ENCODE assay signal across 20 cellular contexts in genomic region chr2:124328397-124328796, GRCh38.
DNase-seq lines count a peak whose midpoint lies in the region; ATAC-seq, FAIRE-seq and TF ChIP-seq lines count a peak whose summit lies in the region.
"Had no signal": no experiment of that assay in that cellular context is flagged by ENCODE, and none has a peak within 500 bp of the region (broad histone marks: within the 10 kb centered on the region; RNA-seq: fewer than 3 reads in every experiment).

No MANE protein-coding gene starts in this region.

- H3F3A ChIP-seq in GM23338 (replicated peaks; ENCODE audit: low read depth), result no peaks in the 10 kb centered on the region

- no peak overlapping the region for H2BK15ac ChIP-seq in H1 (ENCODE audit: low read length)

- H4K91ac ChIP-seq in H1 (replicated peaks; ENCODE audit: insufficient read length, low read length), result no peak overlapping the region

- WGBS in HUES64, result 3% methylated on average over 3 of the region's 3 CpGs
- 4% methylated on average over 3 of the region's 3 CpGs; no CpG with 5 or more reads in 1 of the 2 experiments for WGBS in H1 (ENCODE audit: extremely low coverage in 1 of 2, insufficient coverage in 1 of 2, insufficient read length in 1 of 2, insufficient replicate concordance in 2 of 2, low coverage in 1 of 2, low lambda C conversion rate in 2 of 2, missing lambda C conversion rate in 1 of 2), 2 experiments

- H3K4me1 ChIP-seq in GM23338 (ENCODE audit: insufficient read depth) (peaks cover 25% of the 10 kb centered on the region), HUES64 (ENCODE audit: insufficient read depth, low read length) (peaks cover 44% of the 10 kb centered on the region), H1 (replicated peaks in 1 of 4; ENCODE audit: control insufficient read depth in 3 of 4, insufficient read depth in 4 of 4, low read length in 3 of 4) (peaks cover 0 to 6% (median 5%) of the 10 kb centered on the region in 4 experiments; a peak in 4 of 7 replicates), iPS-18a (ENCODE audit: control insufficient read depth, low read depth, low read length) (peaks cover 43% of the 10 kb centered on the region)
- H3K4me1 ChIP-seq: A549, Caco-2 had no signal

- H3K36me3 Mint-ChIP-seq in GM23338 (ENCODE audit: low read depth), result peaks cover 4% of the 10 kb centered on the region; the same call in 2 of the 3 replicates

- 0 out of 3 replicates have a peak, but pooled peaks cover 3% of the 10 kb centered on the region for H3K9me3 Mint-ChIP-seq in GM23338
- H3K9me3 Mint-ChIP-seq in stimulated activated naive CD8-positive, alpha-beta T cell treated with anti-CD3 and anti-CD28 coated beads, Interleukin-15, amount 100 ng/mL, for 72 hours, result peaks cover 0 to 11% of the 10 kb centered on the region in 2 donors

- peaks cover 3% of the 10 kb centered on the region for H3K27me3 Mint-ChIP-seq in GM23338 (ENCODE audit: insufficient read depth, low read depth, poor library complexity)
- H3K27me3 Mint-ChIP-seq in stimulated activated naive CD8-positive, alpha-beta T cell treated with anti-CD3 and anti-CD28 coated beads, Interleukin-15, amount 100 ng/mL, for 72 hours, result no peaks in the 10 kb centered on the region
- H3K27me3 Mint-ChIP-seq: CD4-positive, alpha-beta T cell had no signal

- FAIRE-seq in H1 (lab: Jason Lieb, UNC), result peak; percentile 42
- FAIRE-seq: A549, D721Med, G401.6, GM12892, GM18507 had no signal

- H3K9ac ChIP-seq in HUES64 (ENCODE audit: low read depth, low read length), result 0 out of 2 replicates have a peak overlapping the region, but pooled peaks have one; percentile 39
- no peak overlapping the region for H3K9ac ChIP-seq in H1 (replicated peaks in 1 of 4; ENCODE audit: extremely low read depth in 1 of 4, low read depth in 3 of 4, low read length in 3 of 4)
- no peak overlapping the region for H3K9ac ChIP-seq in iPS-18a (ENCODE audit: low read length)

- H3K23me2 ChIP-seq in H1 (ENCODE audit: low read depth, low read length), result peaks cover 2% of the 10 kb centered on the region; the same call in 1 of the 2 replicates

- no peak overlapping the region; the same call in 1 of the 2 replicates for H2BK20ac ChIP-seq in H1 (ENCODE audit: low read length)

- peak overlapping the region; percentile 28 for H3K4me3 Mint-ChIP-seq in GM23338
- no peak overlapping the region for H3K4me3 Mint-ChIP-seq in stimulated activated naive CD8-positive, alpha-beta T cell treated with anti-CD3 and anti-CD28 coated beads, Interleukin-15, amount 100 ng/mL, for 72 hours
- H3K4me3 Mint-ChIP-seq: CD4-positive, alpha-beta T cell had no signal

- ATAC-seq in GM23338 (peak; percentile 68), HG03108 (IDR thresholded peaks at IDR 0.05; ENCODE audit: unreplicated experiment) (no peak)
- no peak for ATAC-seq in stimulated activated naive CD8-positive, alpha-beta T cell treated with anti-CD3 and anti-CD28 coated beads, Interleukin-15, amount 100 ng/mL, for 72 hours
- ATAC-seq: A549 had no signal

- no peak overlapping the region for H3K4ac ChIP-seq in H1 (replicated peaks; ENCODE audit: insufficient read length, low read depth, low read length)

- DNase-seq in GM23338 (ENCODE audit: low spot score) (peak; percentile 45), H1 (ENCODE audit: low read depth in 1 of 2, low spot score in 2 of 2) (no peak), GM03348 (ENCODE audit: low spot score) (no peak), NAMALWA (ENCODE audit: low spot score) (no peak)
- DNase-seq in stimulated activated naive CD8-positive, alpha-beta T cell treated with anti-CD3 and anti-CD28 coated beads, Interleukin-15, amount 100 ng/mL, for 72 hours, result no peak
- DNase-seq: AML-193; Caco-2; CD4-positive, alpha-beta T cell; HCEC 1CT had no signal

- CTCF ChIA-PET in H1 (lab: Charles Lee; ENCODE audit: partially characterized antibody), result interaction anchor here (0.6 to 1.3 kb wide), 2 partner anchors 24 to 344 kb away, joined by 3 to 4 read pairs; no protein-coding TSS in a partner anchor

- no peak overlapping the region for H3K18ac ChIP-seq in H1 (ENCODE audit: extremely low read depth, low read length)

- H3K4me2 ChIP-seq in GM23338 (peak overlapping the region; percentile 60), H1 (ENCODE audit: insufficient read depth in 1 of 2, low read depth in 2 of 2, low read length in 2 of 2) (peak overlapping the region; percentile 36 to 61; a peak in 3 of 4 replicates)
- H3K4me2 ChIP-seq: A549 had no signal

- no peak overlapping the region for H2AK5ac ChIP-seq in H1 (ENCODE audit: low read depth, low read length)

- H3K14ac ChIP-seq in H1 (ENCODE audit: insufficient read length), result no peak overlapping the region

- no peaks in the 10 kb centered on the region for H3K79me1 ChIP-seq in H1 (ENCODE audit: low read depth, low read length)

- TF ChIP-seq EP300 in H1 (IDR thresholded peaks at IDR 0.05; ENCODE audit: borderline replicate concordance in 1 of 2, low read depth in 2 of 2, low read length in 2 of 2), result no peak

- no peak for TF ChIP-seq POLR2A in H1 (IDR thresholded peaks at IDR 0.05; ENCODE audit: control extremely low read depth in 1 of 2, low read depth in 2 of 2, low read length in 2 of 2)

- POLR2A ChIA-PET in H1 (lab: Charles Lee; ENCODE audit: partially characterized antibody), result no interaction called here

- H3K9me3 ChIP-seq in HUES64 (ENCODE audit: insufficient read depth, low read depth, low read length) (no peaks in the 10 kb centered on the region), H1 (ENCODE audit: insufficient read depth in 2 of 2, low read depth in 1 of 2, low read length in 1 of 2) (no peaks in the 10 kb centered on the region), iPS-18a (ENCODE audit: control insufficient read depth, low read depth, low read length) (no peaks in the 10 kb centered on the region)
- H3K9me3 ChIP-seq: A549 had no signal

- H3K4me1 Mint-ChIP-seq in GM23338, result peaks cover 36% of the 10 kb centered on the region
- H3K4me1 Mint-ChIP-seq in stimulated activated naive CD8-positive, alpha-beta T cell treated with anti-CD3 and anti-CD28 coated beads, Interleukin-15, amount 100 ng/mL, for 72 hours, result no peaks in the 10 kb centered on the region

- no peak overlapping the region for H2BK12ac ChIP-seq in H1 (ENCODE audit: low read depth, low read length)

- no peak for TF ChIP-seq RAD21 in H1 (IDR thresholded peaks at IDR 0.05 in 1 of 2, conservative IDR thresholded peaks at IDR 0.05 in 1 of 2; ENCODE audit: low read depth in 2 of 2, low read length in 2 of 2)

- TF ChIP-seq CTCF in GM23338 (conservative IDR thresholded peaks at IDR 0.05; ENCODE audit: low read depth in 2 of 2) (no peak), H1 (IDR thresholded peaks at IDR 0.05; ENCODE audit: control extremely low read depth in 1 of 3, insufficient read depth in 1 of 3, low read depth in 1 of 3, low read length in 3 of 3) (no peak)

- no peaks in the 10 kb centered on the region for H3K36me3 ChIP-seq in GM23338 (ENCODE audit: insufficient read depth)
- no peaks in the 10 kb centered on the region for H3K36me3 ChIP-seq in HUES64 (ENCODE audit: insufficient read depth, low read length)
- H3K36me3 ChIP-seq in H1 (ENCODE audit: control insufficient read depth in 2 of 4, insufficient read depth in 4 of 4, low read length in 3 of 4), result no peaks in the 10 kb centered on the region
- no peaks in the 10 kb centered on the region for H3K36me3 ChIP-seq in iPS-18a (ENCODE audit: control insufficient read depth, low read depth, low read length)

- peak overlapping the region; percentile 91; the same call in 1 of the 2 replicates for H2BK5ac ChIP-seq in H1 (ENCODE audit: low read depth, low read length)

- peak overlapping the region; percentile 87 for H3K27ac ChIP-seq in GM23338 (ENCODE audit: low read depth)
- H3K27ac ChIP-seq in HUES64 (ENCODE audit: low read depth, low read length), result peak overlapping the region; percentile 98
- no peak overlapping the region for H3K27ac ChIP-seq in H1 (ENCODE audit: low read depth, low read length)
- peak overlapping the region; percentile 79 for H3K27ac ChIP-seq in iPS-18a (ENCODE audit: low read length)
- H3K27ac ChIP-seq: 22Rv1, A549, C4-2B, HL-60 had no signal

- peak overlapping the region; percentile 17 for H3K4me3 ChIP-seq in GM23338
- H3K4me3 ChIP-seq in HUES64 (ENCODE audit: low read length), result peak overlapping the region; percentile 4; the same call in 1 of the 2 replicates
- peak overlapping the region in 1 of 4 experiments; percentile 39; a peak in 2 of 8 replicates for H3K4me3 ChIP-seq in H1 (ENCODE audit: extremely low read depth in 1 of 4, insufficient read depth in 2 of 4, low read depth in 3 of 4, low read length in 4 of 4)
- peak overlapping the region; percentile 21 for H3K4me3 ChIP-seq in iPS-18a (ENCODE audit: low read length)
- H3K4me3 ChIP-seq: A549 had no signal

- no peaks in the 10 kb centered on the region for H4K20me1 ChIP-seq in GM23338 (replicated peaks; ENCODE audit: insufficient read depth)
- H4K20me1 ChIP-seq in H1 (replicated peaks in 1 of 2; ENCODE audit: control insufficient read depth in 1 of 2, insufficient read depth in 2 of 2, low read length in 2 of 2), result no peaks in the 10 kb centered on the region

- peak overlapping the region; percentile 12 for H3K27ac Mint-ChIP-seq in GM23338
- H3K27ac Mint-ChIP-seq in stimulated activated naive CD8-positive, alpha-beta T cell treated with anti-CD3 and anti-CD28 coated beads, Interleukin-15, amount 100 ng/mL, for 72 hours, result no peak overlapping the region
- H3K27ac Mint-ChIP-seq: CD4-positive, alpha-beta T cell had no signal

- H3K9me2 ChIP-seq in GM23338 (ENCODE audit: insufficient read depth), result peaks cover 11% of the 10 kb centered on the region

- H4K5ac ChIP-seq in H1 (ENCODE audit: insufficient read length, low read depth, low read length), result peak overlapping the region; percentile 70

- no peak overlapping the region for H3K56ac ChIP-seq in H1 (replicated peaks; ENCODE audit: insufficient read length, low read depth, low read length)

- H3K27me3 ChIP-seq in GM23338 (ENCODE audit: insufficient read depth) (no peaks in the 10 kb centered on the region), HUES64 (ENCODE audit: insufficient read depth, low read length) (no peaks in the 10 kb centered on the region), H1 (replicated peaks in 1 of 4; ENCODE audit: control insufficient read depth in 3 of 4, extremely low read depth in 1 of 4, insufficient read depth in 3 of 4, low read length in 3 of 4) (no peaks in the 10 kb centered on the region), iPS-18a (ENCODE audit: control insufficient read depth, insufficient read depth, low read length) (no peaks in the 10 kb centered on the region)

- H2BK120ac ChIP-seq in H1 (replicated peaks; ENCODE audit: low read depth, low read length), result peak overlapping the region; percentile 89

- no peak overlapping the region for H4K8ac ChIP-seq in H1 (ENCODE audit: extremely low read depth, insufficient read depth, low read length)

- H2AFZ ChIP-seq in GM23338, result no peak overlapping the region
- no peak overlapping the region for H2AFZ ChIP-seq in H1 (ENCODE audit: low read length)

- no peak overlapping the region for H3K23ac ChIP-seq in H1 (ENCODE audit: insufficient read length)

- H3K79me2 ChIP-seq in GM23338 (replicated peaks; ENCODE audit: insufficient read depth) (no peaks in the 10 kb centered on the region), H1 (ENCODE audit: control insufficient read depth in 1 of 2, insufficient read depth in 2 of 2, low read length in 2 of 2) (no peaks in the 10 kb centered on the region)

TF ChIP-seq in GM23338, 12 proteins besides CTCF, POLR2A, EP300 and RAD21 (continues in another document):
- no peak for TF ChIP-seq POLR2AphosphoS5 (IDR thresholded peaks at IDR 0.05; ENCODE audit: low read depth)

TF ChIP-seq in H1, 55 proteins besides CTCF, POLR2A, EP300 and RAD21 (continues in another document):
- no peak for TF ChIP-seq YY1 (IDR thresholded peaks at IDR 0.05; ENCODE audit: low read depth, low read length)
